ENCODE assay signal across 1 cellular context in genomic region chr11:34105079-34105956, GRCh38.
TF ChIP-seq lines count a peak whose summit lies in the region.

Gene NAT10, plus strand, starts transcription at chr11:34105629. Its CDS starts 2,597 bp downstream, at chr11:34108226.

TF ChIP-seq in HepG2, 621 proteins besides CTCF, POLR2A, EP300 and RAD21 (continued from another document and continues in another):
- TF ChIP-seq, protein P1, sequence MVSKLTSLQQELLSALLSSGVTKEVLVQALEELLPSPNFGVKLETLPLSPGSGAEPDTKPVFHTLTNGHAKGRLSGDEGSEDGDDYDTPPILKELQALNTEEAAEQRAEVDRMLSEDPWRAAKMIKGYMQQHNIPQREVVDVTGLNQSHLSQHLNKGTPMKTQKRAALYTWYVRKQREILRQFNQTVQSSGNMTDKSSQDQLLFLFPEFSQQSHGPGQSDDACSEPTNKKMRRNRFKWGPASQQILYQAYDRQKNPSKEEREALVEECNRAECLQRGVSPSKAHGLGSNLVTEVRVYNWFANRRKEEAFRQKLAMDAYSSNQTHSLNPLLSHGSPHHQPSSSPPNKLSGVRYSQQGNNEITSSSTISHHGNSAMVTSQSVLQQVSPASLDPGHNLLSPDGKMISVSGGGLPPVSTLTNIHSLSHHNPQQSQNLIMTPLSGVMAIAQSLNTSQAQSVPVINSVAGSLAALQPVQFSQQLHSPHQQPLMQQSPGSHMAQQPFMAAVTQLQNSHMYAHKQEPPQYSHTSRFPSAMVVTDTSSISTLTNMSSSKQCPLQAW (CRISPR knock-in tag; IDR thresholded peaks at IDR 0.05): peak; percentile 75
- TF ChIP-seq CREB3 (CRISPR knock-in tag; IDR thresholded peaks at IDR 0.05) (no peak), AHR (CRISPR knock-in tag; IDR thresholded peaks at IDR 0.05) (no peak), HDAC1 (CRISPR knock-in tag; IDR thresholded peaks at IDR 0.05) (peak; percentile 99), ZNF24 (IDR thresholded peaks at IDR 0.05) (0 out of 2 replicates have a peak, but pooled peaks have one; percentile 32), ZNF839 (CRISPR knock-in tag; IDR thresholded peaks at IDR 0.05; ENCODE audit: borderline replicate concordance) (no peak), TBP (CRISPR knock-in tag; IDR thresholded peaks at IDR 0.05) (no peak), ZNF431 (CRISPR knock-in tag; IDR thresholded peaks at IDR 0.05; ENCODE audit: borderline replicate concordance, low read depth) (peak; percentile 79; the same call in 1 of the 2 replicates), ZNF275 (CRISPR knock-in tag; IDR thresholded peaks at IDR 0.05; ENCODE audit: borderline replicate concordance) (0 out of 2 replicates have a peak, but pooled peaks have one; percentile 32), ZNF460 (CRISPR knock-in tag; IDR thresholded peaks at IDR 0.05; ENCODE audit: borderline replicate concordance) (no peak; the same call in 1 of the 2 replicates), SP1 (IDR thresholded peaks at IDR 0.05) (no peak), SP1 (CRISPR knock-in tag; IDR thresholded peaks at IDR 0.05) (peak; percentile 68), RBM39 (IDR thresholded peaks at IDR 0.05; ENCODE audit: low read depth, low read length, poor library complexity, severe bottlenecking) (peak; percentile 78), ADNP (CRISPR knock-in tag; IDR thresholded peaks at IDR 0.05) (no peak), ZNF850 (CRISPR knock-in tag; conservative IDR thresholded peaks at IDR 0.05) (no peak), ZNF224 (CRISPR knock-in tag; IDR thresholded peaks at IDR 0.05) (peak; percentile 85; the same call in 1 of the 2 replicates), ZNF101 (CRISPR knock-in tag; IDR thresholded peaks at IDR 0.05; ENCODE audit: borderline replicate concordance, low read depth) (no peak), ZNF367 (CRISPR knock-in tag; IDR thresholded peaks at IDR 0.05; ENCODE audit: borderline replicate concordance) (no peak), KDM5A (IDR thresholded peaks at IDR 0.05; ENCODE audit: borderline replicate concordance, low read length) (peak; percentile 95), CREBL2 (CRISPR knock-in tag; IDR thresholded peaks at IDR 0.05; ENCODE audit: borderline replicate concordance) (0 out of 2 replicates have a peak, but pooled peaks have one; percentile 70), TIGD3 (CRISPR knock-in tag; IDR thresholded peaks at IDR 0.05; ENCODE audit: borderline replicate concordance) (no peak), ZNF589 (CRISPR knock-in tag; conservative IDR thresholded peaks at IDR 0.05) (peak; percentile 51; the same call in 1 of the 2 replicates), ZNF543 (CRISPR knock-in tag; IDR thresholded peaks at IDR 0.05) (no peak; the same call in 1 of the 2 replicates), NFYB (CRISPR knock-in tag; IDR thresholded peaks at IDR 0.05) (no peak; the same call in 1 of the 2 replicates), PAF1 (CRISPR knock-in tag; IDR thresholded peaks at IDR 0.05) (peak; percentile 66; the same call in 1 of the 2 replicates), PHF5A (CRISPR knock-in tag; IDR thresholded peaks at IDR 0.05; ENCODE audit: low read depth, unreplicated experiment) (peak; percentile 70), ZSCAN9 (CRISPR knock-in tag; IDR thresholded peaks at IDR 0.05; ENCODE audit: borderline replicate concordance) (no peak), SMARCE1 (IDR thresholded peaks at IDR 0.05; ENCODE audit: borderline replicate concordance) (no peak), ZNF432 (CRISPR knock-in tag; IDR thresholded peaks at IDR 0.05; ENCODE audit: borderline replicate concordance) (no peak), IKZF1 (IDR thresholded peaks at IDR 0.05) (no peak), FOXJ3 (CRISPR knock-in tag; IDR thresholded peaks at IDR 0.05; ENCODE audit: borderline replicate concordance) (0 out of 2 replicates have a peak, but pooled peaks have one; percentile 77), ZNF784 (CRISPR knock-in tag; IDR thresholded peaks at IDR 0.05; ENCODE audit: borderline replicate concordance) (peak; percentile 83; the same call in 1 of the 2 replicates), PAX8 (CRISPR knock-in tag; IDR thresholded peaks at IDR 0.05; ENCODE audit: borderline replicate concordance) (no peak; the same call in 1 of the 2 replicates), ETV5 (CRISPR knock-in tag; IDR thresholded peaks at IDR 0.05; ENCODE audit: borderline replicate concordance) (peak; percentile 22; the same call in 1 of the 2 replicates), MYNN (CRISPR knock-in tag; IDR thresholded peaks at IDR 0.05; ENCODE audit: low read depth) (no peak)
- TF ChIP-seq, protein P2, sequence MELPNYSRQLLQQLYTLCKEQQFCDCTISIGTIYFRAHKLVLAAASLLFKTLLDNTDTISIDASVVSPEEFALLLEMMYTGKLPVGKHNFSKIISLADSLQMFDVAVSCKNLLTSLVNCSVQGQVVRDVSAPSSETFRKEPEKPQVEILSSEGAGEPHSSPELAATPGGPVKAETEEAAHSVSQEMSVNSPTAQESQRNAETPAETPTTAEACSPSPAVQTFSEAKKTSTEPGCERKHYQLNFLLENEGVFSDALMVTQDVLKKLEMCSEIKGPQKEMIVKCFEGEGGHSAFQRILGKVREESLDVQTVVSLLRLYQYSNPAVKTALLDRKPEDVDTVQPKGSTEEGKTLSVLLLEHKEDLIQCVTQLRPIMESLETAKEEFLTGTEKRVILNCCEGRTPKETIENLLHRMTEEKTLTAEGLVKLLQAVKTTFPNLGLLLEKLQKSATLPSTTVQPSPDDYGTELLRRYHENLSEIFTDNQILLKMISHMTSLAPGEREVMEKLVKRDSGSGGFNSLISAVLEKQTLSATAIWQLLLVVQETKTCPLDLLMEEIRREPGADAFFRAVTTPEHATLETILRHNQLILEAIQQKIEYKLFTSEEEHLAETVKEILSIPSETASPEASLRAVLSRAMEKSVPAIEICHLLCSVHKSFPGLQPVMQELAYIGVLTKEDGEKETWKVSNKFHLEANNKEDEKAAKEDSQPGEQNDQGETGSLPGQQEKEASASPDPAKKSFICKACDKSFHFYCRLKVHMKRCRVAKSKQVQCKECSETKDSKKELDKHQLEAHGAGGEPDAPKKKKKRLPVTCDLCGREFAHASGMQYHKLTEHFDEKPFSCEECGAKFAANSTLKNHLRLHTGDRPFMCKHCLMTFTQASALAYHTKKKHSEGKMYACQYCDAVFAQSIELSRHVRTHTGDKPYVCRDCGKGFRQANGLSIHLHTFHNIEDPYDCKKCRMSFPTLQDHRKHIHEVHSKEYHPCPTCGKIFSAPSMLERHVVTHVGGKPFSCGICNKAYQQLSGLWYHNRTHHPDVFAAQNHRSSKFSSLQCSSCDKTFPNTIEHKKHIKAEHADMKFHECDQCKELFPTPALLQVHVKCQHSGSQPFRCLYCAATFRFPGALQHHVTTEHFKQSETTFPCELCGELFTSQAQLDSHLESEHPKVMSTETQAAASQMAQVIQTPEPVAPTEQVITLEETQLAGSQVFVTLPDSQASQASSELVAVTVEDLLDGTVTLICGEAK (IDR thresholded peaks at IDR 0.05): no peak
- TF ChIP-seq, protein P2 (CRISPR knock-in tag; IDR thresholded peaks at IDR 0.05): peak; percentile 89
- TF ChIP-seq, protein P3, sequence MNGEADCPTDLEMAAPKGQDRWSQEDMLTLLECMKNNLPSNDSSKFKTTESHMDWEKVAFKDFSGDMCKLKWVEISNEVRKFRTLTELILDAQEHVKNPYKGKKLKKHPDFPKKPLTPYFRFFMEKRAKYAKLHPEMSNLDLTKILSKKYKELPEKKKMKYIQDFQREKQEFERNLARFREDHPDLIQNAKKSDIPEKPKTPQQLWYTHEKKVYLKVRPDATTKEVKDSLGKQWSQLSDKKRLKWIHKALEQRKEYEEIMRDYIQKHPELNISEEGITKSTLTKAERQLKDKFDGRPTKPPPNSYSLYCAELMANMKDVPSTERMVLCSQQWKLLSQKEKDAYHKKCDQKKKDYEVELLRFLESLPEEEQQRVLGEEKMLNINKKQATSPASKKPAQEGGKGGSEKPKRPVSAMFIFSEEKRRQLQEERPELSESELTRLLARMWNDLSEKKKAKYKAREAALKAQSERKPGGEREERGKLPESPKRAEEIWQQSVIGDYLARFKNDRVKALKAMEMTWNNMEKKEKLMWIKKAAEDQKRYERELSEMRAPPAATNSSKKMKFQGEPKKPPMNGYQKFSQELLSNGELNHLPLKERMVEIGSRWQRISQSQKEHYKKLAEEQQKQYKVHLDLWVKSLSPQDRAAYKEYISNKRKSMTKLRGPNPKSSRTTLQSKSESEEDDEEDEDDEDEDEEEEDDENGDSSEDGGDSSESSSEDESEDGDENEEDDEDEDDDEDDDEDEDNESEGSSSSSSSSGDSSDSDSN (CRISPR knock-in tag; IDR thresholded peaks at IDR 0.05): peak; percentile 90
- TF ChIP-seq, protein P4, sequence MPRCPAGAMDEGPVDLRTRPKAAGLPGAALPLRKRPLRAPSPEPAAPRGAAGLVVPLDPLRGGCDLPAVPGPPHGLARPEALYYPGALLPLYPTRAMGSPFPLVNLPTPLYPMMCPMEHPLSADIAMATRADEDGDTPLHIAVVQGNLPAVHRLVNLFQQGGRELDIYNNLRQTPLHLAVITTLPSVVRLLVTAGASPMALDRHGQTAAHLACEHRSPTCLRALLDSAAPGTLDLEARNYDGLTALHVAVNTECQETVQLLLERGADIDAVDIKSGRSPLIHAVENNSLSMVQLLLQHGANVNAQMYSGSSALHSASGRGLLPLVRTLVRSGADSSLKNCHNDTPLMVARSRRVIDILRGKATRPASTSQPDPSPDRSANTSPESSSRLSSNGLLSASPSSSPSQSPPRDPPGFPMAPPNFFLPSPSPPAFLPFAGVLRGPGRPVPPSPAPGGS (CRISPR knock-in tag; IDR thresholded peaks at IDR 0.05): peak; percentile 80; the same call in 1 of the 2 replicates
- TF ChIP-seq, protein P5, sequence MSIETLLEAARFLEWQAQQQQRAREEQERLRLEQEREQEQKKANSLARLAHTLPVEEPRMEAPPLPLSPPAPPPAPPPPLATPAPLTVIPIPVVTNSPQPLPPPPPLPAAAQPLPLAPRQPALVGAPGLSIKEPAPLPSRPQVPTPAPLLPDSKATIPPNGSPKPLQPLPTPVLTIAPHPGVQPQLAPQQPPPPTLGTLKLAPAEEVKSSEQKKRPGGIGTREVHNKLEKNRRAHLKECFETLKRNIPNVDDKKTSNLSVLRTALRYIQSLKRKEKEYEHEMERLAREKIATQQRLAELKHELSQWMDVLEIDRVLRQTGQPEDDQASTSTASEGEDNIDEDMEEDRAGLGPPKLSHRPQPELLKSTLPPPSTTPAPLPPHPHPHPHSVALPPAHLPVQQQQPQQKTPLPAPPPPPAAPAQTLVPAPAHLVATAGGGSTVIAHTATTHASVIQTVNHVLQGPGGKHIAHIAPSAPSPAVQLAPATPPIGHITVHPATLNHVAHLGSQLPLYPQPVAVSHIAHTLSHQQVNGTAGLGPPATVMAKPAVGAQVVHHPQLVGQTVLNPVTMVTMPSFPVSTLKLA (IDR thresholded peaks at IDR 0.05): peak; percentile 94
